In the genomic region with DNA sequence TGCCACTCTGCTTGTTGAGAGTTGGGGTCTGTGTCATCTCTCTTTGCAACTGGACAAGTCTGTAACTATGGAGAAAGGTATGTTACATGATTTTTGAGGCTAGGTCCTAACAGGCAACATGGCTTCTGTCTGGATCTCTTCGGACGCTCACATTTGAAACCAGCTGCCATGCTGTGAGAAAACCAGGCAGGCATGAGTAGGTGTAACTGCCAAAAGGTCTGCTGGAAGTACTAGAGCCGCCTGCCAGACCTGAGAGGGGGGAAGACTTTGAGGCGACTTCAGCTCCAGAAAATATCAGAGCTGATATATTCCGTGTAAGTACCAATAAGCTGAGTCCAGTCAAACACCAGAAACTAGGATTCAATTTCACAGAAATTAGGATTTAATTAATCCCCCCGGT, we compare ENCODE assay signal across 37 cellular contexts.
"Had no signal": no experiment of that assay in that cellular context is flagged by ENCODE, and none has a peak within 500 bp of the region (broad histone marks: within the 10 kb centered on the region; RNA-seq: fewer than 3 reads in every experiment).

No MANE protein-coding gene starts in this region.

- H3K36me3 ChIP-seq: adrenal gland, ascending aorta, brain microvascular endothelial cell, breast epithelium, cardiac muscle cell had no signal

- H3K4me1 Mint-ChIP-seq: activated naive CD4-positive, alpha-beta T cell treated with anti-CD3 and anti-CD28 coated beads, Interleukin-2, amount 10 ng/mL, durations not matched to agents 7 days and 5 days; activated naive CD4-positive, alpha-beta T cell treated with anti-CD3 and anti-CD28 coated beads, Interleukin-2, amount 50 U/mL, for 24 hours; activated naive CD8-positive, alpha-beta T cell treated with anti-CD3 and anti-CD28 coated beads for 36 hours; activated naive CD8-positive, alpha-beta T cell treated with anti-CD3 and anti-CD28 coated beads, Interleukin-2, amount 10 ng/mL, durations not matched to agents 7 days and 5 days; activated naive CD8-positive, alpha-beta T cell treated with anti-CD3 and anti-CD28 coated beads, Interleukin-2, amount 50 U/mL, for 24 hours; activated T-helper 17 cell treated with anti-CD3 and anti-CD28 coated beads, Interleukin-2, amount 50 U/mL, for 72 hours; brain; central memory CD8-positive, alpha-beta T cell had no signal

- DNase-seq: activated effector memory CD4-positive, alpha-beta T cell treated with anti-CD3 and anti-CD28 coated beads, Interleukin-2, amount 50 U/mL, for 16 hours; activated effector memory CD4-positive, alpha-beta T cell treated with Interleukin-2 at 50 U/mL for 16 hours; activated gamma-delta T cell; activated gamma-delta T cell treated with Interleukin-2 at 50 U/mL for 16 hours; activated naive CD4-positive, alpha-beta T cell; activated naive CD4-positive, alpha-beta T cell treated with anti-CD3 and anti-CD28 coated beads for 36 hours; activated naive CD4-positive, alpha-beta T cell treated with anti-CD3 and anti-CD28 coated beads, Interleukin-2, amount 10 ng/mL, durations not matched to agents 7 days and 5 days; activated naive CD4-positive, alpha-beta T cell treated with anti-CD3 and anti-CD28 coated beads, Interleukin-2, amount 50 U/mL, for 16 hours; activated naive CD4-positive, alpha-beta T cell treated with Interleukin-2 at 50 U/mL for 16 hours; activated naive CD8-positive, alpha-beta T cell treated with anti-CD3 and anti-CD28 coated beads for 36 hours; activated naive CD8-positive, alpha-beta T cell treated with anti-CD3 and anti-CD28 coated beads, Interleukin-2, amount 10 ng/mL, durations not matched to agents 7 days and 5 days; activated naive CD8-positive, alpha-beta T cell treated with anti-CD3 and anti-CD28 coated beads, Interleukin-2, amount 50 U/mL, for 24 hours; activated T-cell treated with anti-CD3 and anti-CD28 coated beads, Interleukin-2, amount 50 U/mL, for 1 hour; activated T-cell treated with anti-CD3 and anti-CD28 coated beads, Interleukin-2, amount 50 U/mL, for 24 hours; activated T-cell treated with anti-CD3 and anti-CD28 coated beads, Interleukin-2, amount 50 U/mL, for 4 hours; activated T-cell treated with anti-CD3 and anti-CD28 coated beads, Interleukin-2, amount 50 U/mL, for 48 hours; activated T-cell treated with anti-CD3 and anti-CD28 coated beads, Interleukin-2, amount 50 U/mL, for 72 hours; adrenal gland; amniotic stem cell; amygdala; anterior cingulate cortex; aorta; body of pancreas; brain microvascular endothelial cell; central memory CD4-positive, alpha-beta T cell; cerebellar nuclear complex had no signal

- H3K27ac ChIP-seq: adrenal gland, ascending aorta, body of pancreas, brain microvascular endothelial cell, breast epithelium, cardiac muscle cell had no signal

- H3K4me1 ChIP-seq: adrenal gland, ascending aorta, body of pancreas, breast epithelium had no signal

- H3K27ac Mint-ChIP-seq: activated naive CD4-positive, alpha-beta T cell treated with anti-CD3 and anti-CD28 coated beads for 36 hours; activated naive CD4-positive, alpha-beta T cell treated with anti-CD3 and anti-CD28 coated beads, Interleukin-2, amount 10 ng/mL, durations not matched to agents 7 days and 5 days; activated naive CD4-positive, alpha-beta T cell treated with anti-CD3 and anti-CD28 coated beads, Interleukin-2, amount 50 U/mL, for 24 hours; activated naive CD4-positive, alpha-beta T cell treated with anti-CD3 and anti-CD28 coated beads, Interleukin-2, amount 50 U/mL, for 72 hours; activated naive CD8-positive, alpha-beta T cell; activated naive CD8-positive, alpha-beta T cell treated with anti-CD3 and anti-CD28 coated beads for 36 hours; activated naive CD8-positive, alpha-beta T cell treated with anti-CD3 and anti-CD28 coated beads, Interleukin-2, amount 10 ng/mL, durations not matched to agents 7 days and 5 days; activated naive CD8-positive, alpha-beta T cell treated with anti-CD3 and anti-CD28 coated beads, Interleukin-2, amount 50 U/mL, for 24 hours; activated T-cell treated with anti-CD3 and anti-CD28 coated beads, Interleukin-2, amount 50 U/mL, for 24 hours; activated T-cell treated with anti-CD3 and anti-CD28 coated beads, Interleukin-2, amount 50 U/mL, for 72 hours; activated T-helper 1 cell treated with anti-CD3 and anti-CD28 coated beads, Interleukin-12 subunit alpha, Interleukin-12 subunit beta, Interleukin-2, Interleukin-4 antibody, amounts not matched to agents 30 ng/mL and 10 ng/mL and 1 ng/mL, durations not matched to agents 14 hours and 24 hours and 36 hours; activated T-helper 17 cell treated with anti-CD3 and anti-CD28 coated beads, Interleukin-2, amount 50 U/mL, for 72 hours; activated T-helper 2 cell treated with anti-CD3 and anti-CD28 coated beads, Interferon-gamma antibody, Interleukin-2, Interleukin-4, amounts not matched to agents 10 μg/mL and 5 μg/mL and 100 μg/mL, durations not matched to agents 14 hours and 24 hours and 36 hours; brain had no signal

- H3K27me3 ChIP-seq: adrenal gland, ascending aorta, body of pancreas, brain microvascular endothelial cell, breast epithelium, cardiac muscle cell had no signal

- H3K4me3 ChIP-seq: adrenal gland, ascending aorta, body of pancreas, breast epithelium, cardiac muscle cell had no signal

- H3K4me3 Mint-ChIP-seq: activated naive CD4-positive, alpha-beta T cell treated with anti-CD3 and anti-CD28 coated beads for 36 hours; activated naive CD4-positive, alpha-beta T cell treated with anti-CD3 and anti-CD28 coated beads, Interleukin-2, amount 10 ng/mL, durations not matched to agents 7 days and 5 days; activated naive CD4-positive, alpha-beta T cell treated with anti-CD3 and anti-CD28 coated beads, Interleukin-2, amount 50 U/mL, for 24 hours; activated naive CD8-positive, alpha-beta T cell; activated naive CD8-positive, alpha-beta T cell treated with anti-CD3 and anti-CD28 coated beads for 36 hours; activated naive CD8-positive, alpha-beta T cell treated with anti-CD3 and anti-CD28 coated beads, Interleukin-2, amount 10 ng/mL, durations not matched to agents 7 days and 5 days; activated naive CD8-positive, alpha-beta T cell treated with anti-CD3 and anti-CD28 coated beads, Interleukin-2, amount 50 U/mL, for 24 hours; activated T-cell treated with anti-CD3 and anti-CD28 coated beads, Interleukin-2, amount 50 U/mL, for 24 hours; activated T-cell treated with anti-CD3 and anti-CD28 coated beads, Interleukin-2, amount 50 U/mL, for 4 hours; activated T-cell treated with anti-CD3 and anti-CD28 coated beads, Interleukin-2, amount 50 U/mL, for 72 hours; activated T-helper 1 cell treated with anti-CD3 and anti-CD28 coated beads, Interleukin-12 subunit alpha, Interleukin-12 subunit beta, Interleukin-2, Interleukin-4 antibody, amounts not matched to agents 30 ng/mL and 10 ng/mL and 1 ng/mL, durations not matched to agents 14 hours and 24 hours and 36 hours; activated T-helper 17 cell treated with anti-CD3 and anti-CD28 coated beads, Interleukin-2, amount 50 U/mL, for 72 hours; brain; central memory CD8-positive, alpha-beta T cell had no signal

- H3K36me3 Mint-ChIP-seq: activated naive CD4-positive, alpha-beta T cell treated with anti-CD3 and anti-CD28 coated beads, Interleukin-2, amount 10 ng/mL, durations not matched to agents 7 days and 5 days; activated naive CD4-positive, alpha-beta T cell treated with anti-CD3 and anti-CD28 coated beads, Interleukin-2, amount 50 U/mL, for 24 hours; activated naive CD8-positive, alpha-beta T cell; activated naive CD8-positive, alpha-beta T cell treated with anti-CD3 and anti-CD28 coated beads for 36 hours; activated naive CD8-positive, alpha-beta T cell treated with anti-CD3 and anti-CD28 coated beads, Interleukin-2, amount 10 ng/mL, durations not matched to agents 7 days and 5 days; brain had no signal

- H3K27me3 Mint-ChIP-seq: activated naive CD4-positive, alpha-beta T cell treated with anti-CD3 and anti-CD28 coated beads, Interleukin-2, amount 10 ng/mL, durations not matched to agents 7 days and 5 days; activated naive CD4-positive, alpha-beta T cell treated with anti-CD3 and anti-CD28 coated beads, Interleukin-2, amount 50 U/mL, for 24 hours; activated naive CD8-positive, alpha-beta T cell; activated naive CD8-positive, alpha-beta T cell treated with anti-CD3 and anti-CD28 coated beads for 36 hours; activated naive CD8-positive, alpha-beta T cell treated with anti-CD3 and anti-CD28 coated beads, Interleukin-2, amount 10 ng/mL, durations not matched to agents 7 days and 5 days; activated naive CD8-positive, alpha-beta T cell treated with anti-CD3 and anti-CD28 coated beads, Interleukin-2, amount 50 U/mL, for 24 hours; activated T-cell treated with anti-CD3 and anti-CD28 coated beads, Interleukin-2, amount 50 U/mL, for 24 hours; activated T-helper 17 cell treated with anti-CD3 and anti-CD28 coated beads, Interleukin-2, amount 50 U/mL, for 72 hours; brain; central memory CD8-positive, alpha-beta T cell had no signal

- H3K9me3 Mint-ChIP-seq: activated naive CD4-positive, alpha-beta T cell treated with anti-CD3 and anti-CD28 coated beads, Interleukin-2, amount 50 U/mL, for 24 hours; brain had no signal

- ATAC-seq: activated naive CD4-positive, alpha-beta T cell treated with anti-CD3 and anti-CD28 coated beads, Interleukin-2, amount 50 U/mL, for 72 hours; activated naive CD8-positive, alpha-beta T cell treated with anti-CD3 and anti-CD28 coated beads, Interleukin-2, amount 50 U/mL, for 24 hours; activated T-cell treated with anti-CD3 and anti-CD28 coated beads, Interleukin-2, amount 50 U/mL, for 4 hours; activated T-cell treated with anti-CD3 and anti-CD28 coated beads, Interleukin-2, amount 50 U/mL, for 72 hours; activated T-helper 17 cell treated with anti-CD3 and anti-CD28 coated beads, Interleukin-2, amount 50 U/mL, for 72 hours; body of pancreas had no signal
